12 cellular contexts compared by ENCODE assay signal in the genomic region with DNA sequence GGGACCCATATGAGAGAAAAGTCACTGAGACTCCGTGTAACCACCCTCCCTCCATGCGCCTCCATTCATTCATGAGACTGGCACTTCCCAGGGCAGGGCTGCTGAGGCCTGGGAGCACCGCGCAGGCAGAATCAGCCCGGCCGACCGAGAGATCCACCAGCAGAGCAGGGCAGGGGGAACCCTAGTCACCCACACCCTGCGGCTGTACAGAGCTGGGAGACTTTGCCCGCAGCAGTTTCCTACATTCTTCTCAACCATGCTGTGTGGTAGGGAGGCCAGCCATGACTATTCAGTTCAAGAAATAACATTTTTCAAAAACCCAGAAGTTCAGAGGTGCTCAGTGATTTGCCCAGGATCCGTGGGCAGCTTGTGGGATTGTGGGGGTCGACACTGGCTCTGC.
DNase-seq lines count a peak whose midpoint lies in the region; ATAC-seq and TF ChIP-seq lines count a peak whose summit lies in the region.
"Had no signal": no experiment of that assay in that cellular context is flagged by ENCODE, and none has a peak within 500 bp of the region (broad histone marks: within the 10 kb centered on the region; RNA-seq: fewer than 3 reads in every experiment).

No MANE protein-coding gene starts in this region.

- H3K27me3 ChIP-seq in IMR-90 (ENCODE audit: control insufficient read depth, insufficient read depth, low read length) (no peaks in the 10 kb centered on the region), colonic mucosa (no peaks in the 10 kb centered on the region), stomach (no peaks in the 10 kb centered on the region)
- H3K27me3 ChIP-seq: vagina had no signal

- peak overlapping the region; percentile 76; the same call in 1 of the 2 replicates for H3K4ac ChIP-seq in IMR-90 (ENCODE audit: low read depth, low read length)

- POLR2A ChIA-PET in IMR-90 (lab: Charles Lee; ENCODE audit: unreplicated experiment): no interaction called here

- TF ChIP-seq POLR2A in IMR-90 (IDR thresholded peaks at IDR 0.05; ENCODE audit: low read depth, low read length) (no peak), stomach (IDR thresholded peaks at IDR 0.05) (no peak)

- CTCF ChIA-PET in IMR-90 (lab: Yijun Ruan, JAX): interaction anchor here (0.6 to 2.2 kb wide), 4 partner anchors 9 to 173 kb away, joined by 4 to 7 read pairs (median 4); no protein-coding TSS in a partner anchor

- dilution Hi-C loops in IMR-90 (cut with HindIII; ENCODE audit: low sequenced_read_pairs, unreplicated experiment): no loop called here

- ATAC-seq in IMR-90 (ENCODE audit: low read depth): no peak
- peak; percentile 9 for ATAC-seq in mucosa of descending colon

- H3K56ac ChIP-seq in IMR-90 (ENCODE audit: extremely low read depth, insufficient read depth, low read length): no peak overlapping the region

- in situ Hi-C loops in IMR-90 (cut with MboI; ENCODE audit: low sequenced_read_pairs): loop anchor here (10.0 kb wide), 1 partner anchor 120 kb away; no protein-coding TSS in a partner anchor

- H3K9ac ChIP-seq in IMR-90 (ENCODE audit: low read depth, low read length) (no peak overlapping the region), colonic mucosa (ENCODE audit: low read depth in 2 of 2, low read length in 2 of 2) (peak overlapping the region in 1 of 2 donors; percentile 48)

- intact Hi-C loops in IMR-90 (cut with micrococcal nuclease): no loop called here
- intact Hi-C loops in colonic mucosa (cut with DNase I): no loop called here
- intact Hi-C loops in mucosa of descending colon (cut with DNase I, micrococcal nuclease): no loop called here
- intact Hi-C loops in stomach (cut with DNase I; ENCODE audit: low total_unique reads): no loop called here
- intact Hi-C loops in head of caudate nucleus (cut with DNase I): no loop called here

- BruUV-seq in IMR-90 (replicated peaks; lab: Mats Ljungman, UMichigan): no TSS peak

- H4K8ac ChIP-seq in IMR-90 (ENCODE audit: low read depth in 2 of 2, low read length in 2 of 2): peak overlapping the region in 1 of 2 experiments; percentile 31; a peak in 1 of 4 replicates

- H4K20me1 ChIP-seq in IMR-90 (ENCODE audit: insufficient read depth, low read length): no peaks in the 10 kb centered on the region

- H3K9me3 ChIP-seq in IMR-90 (ENCODE audit: control insufficient read depth, insufficient read depth, low read length) (no peaks in the 10 kb centered on the region), colonic mucosa (no peaks in the 10 kb centered on the region), mucosa of descending colon (no peaks in the 10 kb centered on the region), stomach (no peaks in the 10 kb centered on the region)
- H3K9me3 ChIP-seq: neutrophil, vagina had no signal

- H3K4me3 ChIP-seq in IMR-90 (ENCODE audit: insufficient read depth, low read depth, low read length) (no peak overlapping the region), colonic mucosa (no peak overlapping the region), mucosa of descending colon (no peak overlapping the region), stomach (no peak overlapping the region)
- H3K4me3 ChIP-seq: vagina had no signal

- peak overlapping the region; percentile 16 for H2BK5ac ChIP-seq in IMR-90 (ENCODE audit: low read depth, low read length, poor library complexity, severe bottlenecking)

- TF ChIP-seq CTCF in IMR-90 (conservative IDR thresholded peaks at IDR 0.05; ENCODE audit: low read depth, low read length) (no peak), colonic mucosa (IDR thresholded peaks at IDR 0.05) (no peak), mucosa of descending colon (IDR thresholded peaks at IDR 0.05) (no peak), stomach (IDR thresholded peaks at IDR 0.05) (no peak)

- H2AK9ac ChIP-seq in IMR-90 (replicated peaks; ENCODE audit: low read depth, low read length, poor library complexity): peak overlapping the region; percentile 60

- no peak for TF ChIP-seq EP300 in stomach (IDR thresholded peaks at IDR 0.05)

- no peak overlapping the region for H2BK15ac ChIP-seq in IMR-90 (ENCODE audit: low read depth, low read length)

- DNase-seq in IMR-90: no peak
- DNase-seq in colonic mucosa: no peak
- peak in 1 of 3 donors; percentile 44 for DNase-seq in mucosa of descending colon
- DNase-seq in stomach: no peak
- DNase-seq in DMS114 treated with DMSO at 0.1 percent for 48 hours (lab: John Stamatoyannopoulos, UW; ENCODE audit: unreplicated experiment): no peak
- DNase-seq in HuH-7 (ENCODE audit: low spot score): no peak
- no peak for DNase-seq in head of caudate nucleus
- DNase-seq: central memory CD4-positive, alpha-beta T cell; midbrain; NCI-H1105 treated with DMSO at 0.1 percent for 48 hours had no signal

- H3K4me1 ChIP-seq in IMR-90 (ENCODE audit: control insufficient read depth, insufficient read depth, low read length) (peaks cover 37% of the 10 kb centered on the region), colonic mucosa (peaks cover 12% of the 10 kb centered on the region), mucosa of descending colon (ENCODE audit: low read depth) (peaks cover 15% of the 10 kb centered on the region), stomach (peaks cover 25 to 39% (median 33%) of the 10 kb centered on the region in 4 donors)

- no peak overlapping the region for H3K23ac ChIP-seq in IMR-90 (ENCODE audit: low read depth, low read length)

- H2AFZ ChIP-seq in IMR-90 (replicated peaks; ENCODE audit: low read length, poor library complexity): peak overlapping the region; percentile 79

- no peak overlapping the region for H3K27ac ChIP-seq in IMR-90 (ENCODE audit: insufficient read depth, low read length)
- peak overlapping the region; percentile 44 for H3K27ac ChIP-seq in colonic mucosa
- H3K27ac ChIP-seq in stomach: peak overlapping the region in 3 of 5 donors; percentile 18 to 50 (median 49)
- H3K27ac ChIP-seq: neutrophil, vagina had no signal

- H3K79me1 ChIP-seq in IMR-90 (ENCODE audit: low read depth in 1 of 2, low read length in 2 of 2): no peaks in the 10 kb centered on the region

- no peak overlapping the region for H3K4me2 ChIP-seq in IMR-90 (ENCODE audit: low read depth, low read length)

- H4K5ac ChIP-seq in IMR-90 (ENCODE audit: low read depth, low read length): no peak overlapping the region

- TF ChIP-seq RAD21 in IMR-90 (IDR thresholded peaks at IDR 0.05; ENCODE audit: low read length): no peak

- peak overlapping the region; percentile 33 for H2AK5ac ChIP-seq in IMR-90 (ENCODE audit: low read depth, low read length)

- H2BK120ac ChIP-seq in IMR-90 (ENCODE audit: low read depth, low read length): peak overlapping the region; percentile 58

- H3K18ac ChIP-seq in IMR-90 (ENCODE audit: low read depth, low read length): peak overlapping the region; percentile 5; the same call in 1 of the 2 replicates

- H3K9me1 ChIP-seq in IMR-90 (ENCODE audit: insufficient read depth, low read length): peaks cover 8% of the 10 kb centered on the region; the same call in 1 of the 2 replicates

- WGBS in IMR-90 (ENCODE audit: extremely low coverage in 2 of 2, insufficient read length in 1 of 2), 2 experiments: 60% methylated on average over 2 of the region's 11 CpGs; no CpG with 5 or more reads in 1 of the 2 experiments
- 81 to 98% (median 92%) methylated on average over 11 of the region's 11 CpGs for WGBS in stomach, 5 donors

- peak overlapping the region; percentile 85 for H4K91ac ChIP-seq in IMR-90 (ENCODE audit: insufficient read depth, low read depth, low read length)

- no peaks in the 10 kb centered on the region for H3K36me3 ChIP-seq in IMR-90 (ENCODE audit: control insufficient read depth, insufficient read depth, low read length)
- no peaks in the 10 kb centered on the region for H3K36me3 ChIP-seq in colonic mucosa
- H3K36me3 ChIP-seq in mucosa of descending colon (ENCODE audit: low read depth): no peaks in the 10 kb centered on the region
- no peaks in the 10 kb centered on the region for H3K36me3 ChIP-seq in stomach
- H3K36me3 ChIP-seq: neutrophil, vagina had no signal

- no peak overlapping the region for H3K14ac ChIP-seq in IMR-90 (replicated peaks; ENCODE audit: low read depth, low read length)

- 0 out of 2 replicates have a peak overlapping the region, but pooled peaks have one; percentile 62 for H2BK20ac ChIP-seq in IMR-90 (ENCODE audit: low read depth, low read length)

TF ChIP-seq in IMR-90, 13 proteins besides CTCF, POLR2A, EP300 and RAD21:
- TF ChIP-seq CHD1 (IDR thresholded peaks at IDR 0.05; ENCODE audit: low read depth, low read length): no peak
- no peak for TF ChIP-seq USF2 (IDR thresholded peaks at IDR 0.05; ENCODE audit: low read depth, low read length)
- TF ChIP-seq FOS (IDR thresholded peaks at IDR 0.05; ENCODE audit: low read depth, low read length): no peak
- TF ChIP-seq MAFK (IDR thresholded peaks at IDR 0.05; ENCODE audit: low read depth, low read length): no peak
- TF ChIP-seq SMC3 (IDR thresholded peaks at IDR 0.05; ENCODE audit: low read depth, low read length): no peak
- TF ChIP-seq ELK1 (IDR thresholded peaks at IDR 0.05; ENCODE audit: borderline replicate concordance, low read depth, low read length): no peak
